Comparison of ENCODE assay signal across 9 cellular contexts in genomic region chr19:11587973-11588631, GRCh38. TPM values are rescaled to one million over a fixed set of nuclear protein-coding genes. Genes with fewer than 3 reads are reported as not detected.
DNase-seq lines count a peak whose midpoint lies in the region; ATAC-seq and TF ChIP-seq lines count a peak whose summit lies in the region.
"Had no signal": no experiment of that assay in that cellular context is flagged by ENCODE, and none has a peak within 500 bp of the region (broad histone marks: within the 10 kb centered on the region; RNA-seq: fewer than 3 reads in every experiment).

No MANE protein-coding gene starts in this region.

- peaks cover 9% of the 10 kb centered on the region for H3K4me1 ChIP-seq in body of pancreas
- no peaks in the 10 kb centered on the region for H3K4me1 ChIP-seq in neuronal stem cell (ENCODE audit: control insufficient read depth in 2 of 2, insufficient read depth in 1 of 2, low read depth in 1 of 2, low read length in 2 of 2)
- H3K4me1 ChIP-seq in mesendoderm (ENCODE audit: control insufficient read depth, low read depth, low read length), result no peaks in the 10 kb centered on the region

- H3K9me3 ChIP-seq in body of pancreas (no peaks in the 10 kb centered on the region), neuronal stem cell (replicated peaks in 1 of 2; ENCODE audit: control insufficient read depth in 2 of 2, insufficient read depth in 1 of 2, low read depth in 1 of 2, low read length in 2 of 2) (no peaks in the 10 kb centered on the region)

- ATAC-seq in body of pancreas (peak; percentile 39), HG03521 (IDR thresholded peaks at IDR 0.05; ENCODE audit: unreplicated experiment) (no peak)

- 45 to 58% methylated on average over 11 to 13 of the region's 13 CpGs for WGBS in body of pancreas, 2 donors
- no CpG with 5 or more reads among the region's 13 CpGs for WGBS in neuronal stem cell (ENCODE audit: extremely low coverage in 2 of 2, insufficient read length in 2 of 2, insufficient replicate concordance in 1 of 2), 2 donors
- WGBS in mesendoderm (ENCODE audit: extremely low coverage, insufficient coverage, low lambda C conversion rate), result no CpG with 5 or more reads among the region's 13 CpGs

- H3K4me3 ChIP-seq in body of pancreas (no peak overlapping the region), neuronal stem cell (ENCODE audit: low read length in 2 of 2) (peak overlapping the region in 1 of 2 donors; percentile 52), mesendoderm (ENCODE audit: low read length) (no peak overlapping the region)

- H2BK15ac ChIP-seq in neuronal stem cell (ENCODE audit: low read length) (no peak overlapping the region), mesendoderm (replicated peaks; ENCODE audit: low read depth) (no peak overlapping the region)

- no peak for TF ChIP-seq POLR2A in body of pancreas (IDR thresholded peaks at IDR 0.05)

- H2AK5ac ChIP-seq in neuronal stem cell (ENCODE audit: low read depth, low read length), result peak overlapping the region; percentile 63
- H2AK5ac ChIP-seq in mesendoderm (ENCODE audit: low read length), result no peak overlapping the region

- peak; percentile 42; the same call in 1 of the 2 replicates for TF ChIP-seq CTCF in LNCAP (IDR thresholded peaks at IDR 0.05)
- TF ChIP-seq CTCF in body of pancreas (IDR thresholded peaks at IDR 0.05), result peak in 1 of 7 experiments; percentile 16

- intact Hi-C loops in body of pancreas (cut with DNase I), result loop anchor here (10.0 kb wide), 1 partner anchor 293 kb away; the partner anchor contains the start of gene TSPAN16

- DNase-seq in COLO668 (lab: John Stamatoyannopoulos, UW; ENCODE audit: unreplicated experiment), result peak; percentile 11
- peak in 3 of 4 donors; percentile 15 to 41 (median 37) for DNase-seq in body of pancreas
- DNase-seq in neuronal stem cell (ENCODE audit: low spot score), result no peak
- DNase-seq in mesendoderm, result no peak
- no peak for DNase-seq in SIG-M5 (lab: John Stamatoyannopoulos, UW)
- no peak for DNase-seq in 8988T

- H4K8ac ChIP-seq in neuronal stem cell (ENCODE audit: low read depth, low read length) (no peak overlapping the region), mesendoderm (ENCODE audit: low read depth, low read length) (no peak overlapping the region)

- no peaks in the 10 kb centered on the region for H3K79me2 ChIP-seq in mesendoderm (ENCODE audit: control insufficient read depth, insufficient read depth, low read length)

- no peak overlapping the region for H3K9ac ChIP-seq in neuronal stem cell (ENCODE audit: low read depth, low read length, poor library complexity)
- no peak overlapping the region for H3K9ac ChIP-seq in mesendoderm (ENCODE audit: low read length)

- H2BK5ac ChIP-seq in neuronal stem cell (ENCODE audit: low read length) (no peak overlapping the region), mesendoderm (ENCODE audit: low read length) (no peak overlapping the region)

- no peak overlapping the region for H3K56ac ChIP-seq in mesendoderm (ENCODE audit: low read length)

- no peak overlapping the region for H2BK12ac ChIP-seq in neuronal stem cell (ENCODE audit: low read length)

- H3K23ac ChIP-seq in neuronal stem cell (ENCODE audit: low read depth, low read length, poor library complexity), result no peak overlapping the region
- H3K23ac ChIP-seq in mesendoderm (ENCODE audit: low read length), result no peak overlapping the region

- H4K5ac ChIP-seq in mesendoderm (ENCODE audit: low read length), result no peak overlapping the region

- H3K4me2 ChIP-seq in neuronal stem cell (ENCODE audit: insufficient read depth, low read length, poor library complexity, severe bottlenecking) (no peak overlapping the region), mesendoderm (ENCODE audit: low read length) (no peak overlapping the region)

- H3K18ac ChIP-seq in neuronal stem cell (ENCODE audit: low read length) (peak overlapping the region; percentile 5), mesendoderm (ENCODE audit: low read length) (no peak overlapping the region)

- H2AFZ ChIP-seq in neuronal stem cell (ENCODE audit: low read length), result peak overlapping the region; percentile 82

- H3K27ac ChIP-seq in body of pancreas (peak overlapping the region in 1 of 4 donors; percentile 9), neuronal stem cell (replicated peaks; ENCODE audit: low read length) (no peak overlapping the region), mesendoderm (ENCODE audit: low read depth, low read length) (no peak overlapping the region)

- H3K4ac ChIP-seq in neuronal stem cell (ENCODE audit: low read length) (no peak overlapping the region), mesendoderm (ENCODE audit: low read depth, low read length) (no peak overlapping the region)

- H3K36me3 ChIP-seq in body of pancreas (replicated peaks in 1 of 2; ENCODE audit: insufficient read depth in 1 of 2, low read depth in 2 of 2) (no peaks in the 10 kb centered on the region), neuronal stem cell (replicated peaks in 1 of 2; ENCODE audit: control insufficient read depth in 2 of 2, insufficient read depth in 2 of 2, low read length in 2 of 2) (no peaks in the 10 kb centered on the region), mesendoderm (ENCODE audit: control insufficient read depth, insufficient read depth, low read length) (no peaks in the 10 kb centered on the region)

- no peak overlapping the region for H2BK120ac ChIP-seq in neuronal stem cell (ENCODE audit: low read depth, low read length)
- H2BK120ac ChIP-seq in mesendoderm (ENCODE audit: low read depth, low read length), result no peak overlapping the region

- H3K27me3 ChIP-seq in body of pancreas (no peaks in the 10 kb centered on the region), neuronal stem cell (ENCODE audit: control insufficient read depth in 3 of 3, insufficient read depth in 3 of 3, low read depth in 1 of 3, low read length in 3 of 3) (no peaks in the 10 kb centered on the region), mesendoderm (ENCODE audit: insufficient read depth, low read length, poor library complexity) (no peaks in the 10 kb centered on the region)

- H3K14ac ChIP-seq in neuronal stem cell (ENCODE audit: low read length), result no peak overlapping the region

- no peak overlapping the region for H4K91ac ChIP-seq in neuronal stem cell (ENCODE audit: low read depth, low read length, poor library complexity)

- no peaks in the 10 kb centered on the region for H3K79me1 ChIP-seq in neuronal stem cell (ENCODE audit: low read depth, low read length)
- H3K79me1 ChIP-seq in mesendoderm (ENCODE audit: low read length), result no peaks in the 10 kb centered on the region

RNA-seq across cellular contexts. Expression of gene ZNF627, which starts 9.2 kb away (rescaled TPM):
- total RNA-seq in body of pancreas, result 1 to 10 TPM; 4.6 to 8.8 TPM
- 11.6 TPM for polyA plus RNA-seq in neuronal stem cell (2013, experiment 1 of 2)
- polyA plus RNA-seq in neuronal stem cell (2013, experiment 2 of 2), result 11.4 TPM
- polyA plus RNA-seq in mesendoderm (2013, experiment 1 of 2), result 7.0 TPM
- polyA plus RNA-seq in mesendoderm (2013, experiment 2 of 2), result 6.6 TPM

RNA-seq across cellular contexts. Expression of gene ACP5, which starts 10.7 kb away (rescaled TPM):
- total RNA-seq in body of pancreas, result 10 to 100 TPM in 1 of 2 donors, 1 to 10 TPM in 1; 8.0 to 22.4 TPM
- polyA plus RNA-seq in neuronal stem cell (2013, experiment 1 of 2), result 1.1 TPM
- 0.91 TPM for polyA plus RNA-seq in neuronal stem cell (2013, experiment 2 of 2)
- polyA plus RNA-seq in mesendoderm (2013, experiment 1 of 2), result 4.5 TPM
- polyA plus RNA-seq in mesendoderm (2013, experiment 2 of 2), result 3.7 TPM

RNA-seq across cellular contexts. Expression of gene ELOF1, which starts 29.1 kb away (rescaled TPM):
- 10 to 100 TPM; 36.6 TPM for total RNA-seq in body of pancreas
- polyA plus RNA-seq in neuronal stem cell (2013, experiment 1 of 2), result 58.7 TPM
- polyA plus RNA-seq in neuronal stem cell (2013, experiment 2 of 2), result 59.3 TPM
- 96.2 TPM for polyA plus RNA-seq in mesendoderm (2013, experiment 1 of 2)
- polyA plus RNA-seq in mesendoderm (2013, experiment 2 of 2), result 97.5 TPM

RNA-seq across cellular contexts. Expression of gene CNN1, which starts 49.5 kb away (rescaled TPM):
- total RNA-seq in body of pancreas, result 10 to 100 TPM; 10.9 to 15.2 TPM
- polyA plus RNA-seq in neuronal stem cell (2013, experiment 1 of 2), result 24.1 TPM
- 22.1 TPM for polyA plus RNA-seq in neuronal stem cell (2013, experiment 2 of 2)
- 50.0 TPM for polyA plus RNA-seq in mesendoderm (2013, experiment 1 of 2)
- 53.3 TPM for polyA plus RNA-seq in mesendoderm (2013, experiment 2 of 2)
- total RNA-seq: occipital lobe had no signal

RNA-seq across cellular contexts. Expression of gene ECSIT, which starts 59.2 kb away (rescaled TPM):
- 10 to 100 TPM; 55.8 to 79.1 TPM for total RNA-seq in body of pancreas
- polyA plus RNA-seq in neuronal stem cell (2013, experiment 1 of 2), result 30.6 TPM
- 28.7 TPM for polyA plus RNA-seq in neuronal stem cell (2013, experiment 2 of 2)
- polyA plus RNA-seq in mesendoderm (2013, experiment 1 of 2), result 32.8 TPM
- 32.9 TPM for polyA plus RNA-seq in mesendoderm (2013, experiment 2 of 2)

Comparison
In these comparisons a context has a peak if more than half of its experiments do, and no peak if none do; other contexts are left out.
1. DNase-seq: peak in COLO668 (single experiment) and body of pancreas (3 of 4); none in neuronal stem cell (single experiment), mesendoderm (single experiment), SIG-M5 (single experiment) and 8988T (single experiment).